Comparison of ENCODE assay signal across 20 cellular contexts in genomic region chr4:8609824-8610350, GRCh38. TPM values are rescaled to one million over a fixed set of nuclear protein-coding genes. Genes with fewer than 3 reads are reported as not detected.
A peak's percentile ranks its signal among the peaks of the same experiment; 100 is the strongest.
DNase-seq lines count a peak whose midpoint lies in the region; ATAC-seq and TF ChIP-seq lines count a peak whose summit lies in the region.
"Had no signal": no experiment of that assay in that cellular context is flagged by ENCODE, and none has a peak within 500 bp of the region (broad histone marks: within the 10 kb centered on the region; RNA-seq: fewer than 3 reads in every experiment).

No MANE protein-coding gene starts in this region.

- no peak for ATAC-seq in natural killer cell treated with Interleukin-12 subunit alpha and Interleukin-12 subunit beta and Interleukin-15 and Interleukin-18, amount 100 ng/mL, for 72 hours
- ATAC-seq in natural killer cell (no peak), HG03460 (IDR thresholded peaks at IDR 0.05; ENCODE audit: unreplicated experiment) (no peak), HG02678 (IDR thresholded peaks at IDR 0.05; ENCODE audit: unreplicated experiment) (no peak), GM18858 (IDR thresholded peaks at IDR 0.05; ENCODE audit: unreplicated experiment) (no peak)
- ATAC-seq: CD8-positive, alpha-beta T cell had no signal

- no peaks in the 10 kb centered on the region for H3K9me3 Mint-ChIP-seq in natural killer cell treated with Interleukin-12 subunit alpha and Interleukin-12 subunit beta and Interleukin-15 and Interleukin-18, amount 100 ng/mL, for 72 hours
- H3K9me3 Mint-ChIP-seq in natural killer cell (no peaks in the 10 kb centered on the region), chondrocyte (ENCODE audit: low read depth) (no peaks in the 10 kb centered on the region)
- H3K9me3 Mint-ChIP-seq: CD4-positive, CD25-positive, alpha-beta regulatory T cell; CD8-positive, alpha-beta T cell had no signal

- DNase-seq in DMS 273 (lab: John Stamatoyannopoulos, UW; ENCODE audit: unreplicated experiment) (peak; percentile 16), DMS 273 treated with DMSO at 0.1 percent for 48 hours (lab: John Stamatoyannopoulos, UW) (no peak), natural killer cell (no peak), chondrocyte (ENCODE audit: low spot score) (peak; percentile 75)
- DNase-seq in natural killer cell treated with Interleukin-12 subunit alpha and Interleukin-12 subunit beta and Interleukin-15 and Interleukin-18, amount 100 ng/mL, for 72 hours (ENCODE audit: low spot score) = peak; percentile 49
- DNase-seq: Caco-2; CD4-positive, CD25-positive, alpha-beta regulatory T cell; CD8-positive, alpha-beta T cell; DMS53; DMS79 treated with DMSO at 0.1 percent for 48 hours; GF-D8; GM23248; H7; HCEC 1CT had no signal

- peaks cover 4 to 16% of the 10 kb centered on the region in 2 donors for H3K27me3 Mint-ChIP-seq in natural killer cell treated with Interleukin-12 subunit alpha and Interleukin-12 subunit beta and Interleukin-15 and Interleukin-18, amount 100 ng/mL, for 72 hours
- no peaks in the 10 kb centered on the region for H3K27me3 Mint-ChIP-seq in natural killer cell (ENCODE audit: low read depth in 2 of 2)
- peaks cover 14% of the 10 kb centered on the region for H3K27me3 Mint-ChIP-seq in chondrocyte (ENCODE audit: low read depth)

- no peak for TF ChIP-seq CTCF in natural killer cell (IDR thresholded peaks at IDR 0.05)
- no peak for TF ChIP-seq CTCF in chondrocyte (IDR thresholded peaks at IDR 0.05)

- peaks cover 0 to 5% of the 10 kb centered on the region in 2 donors for H3K4me1 Mint-ChIP-seq in natural killer cell treated with Interleukin-12 subunit alpha and Interleukin-12 subunit beta and Interleukin-15 and Interleukin-18, amount 100 ng/mL, for 72 hours (ENCODE audit: low read depth in 2 of 2)
- H3K4me1 Mint-ChIP-seq in natural killer cell (peaks cover 0 to 4% of the 10 kb centered on the region in 2 donors), chondrocyte (ENCODE audit: low read depth) (no peaks in the 10 kb centered on the region)
- H3K4me1 Mint-ChIP-seq: B cell; CD4-positive, CD25-positive, alpha-beta regulatory T cell had no signal

- intact Hi-C loops in natural killer cell (cut with micrococcal nuclease) = no loop called here

- H3K27ac Mint-ChIP-seq in natural killer cell treated with Interleukin-12 subunit alpha and Interleukin-12 subunit beta and Interleukin-15 and Interleukin-18, amount 100 ng/mL, for 72 hours = no peak overlapping the region
- H3K27ac Mint-ChIP-seq in natural killer cell (no peak overlapping the region), chondrocyte (ENCODE audit: unreplicated experiment) (no peak overlapping the region)
- H3K27ac Mint-ChIP-seq: B cell; CD8-positive, alpha-beta T cell had no signal

- H3K36me3 Mint-ChIP-seq in natural killer cell treated with Interleukin-12 subunit alpha and Interleukin-12 subunit beta and Interleukin-15 and Interleukin-18, amount 100 ng/mL, for 72 hours = no peaks in the 10 kb centered on the region
- H3K36me3 Mint-ChIP-seq in natural killer cell (no peaks in the 10 kb centered on the region), chondrocyte (ENCODE audit: low read depth) (peaks cover 3% of the 10 kb centered on the region)
- H3K36me3 Mint-ChIP-seq: CD4-positive, CD25-positive, alpha-beta regulatory T cell; CD8-positive, alpha-beta T cell had no signal

- H3K4me3 Mint-ChIP-seq in natural killer cell treated with Interleukin-12 subunit alpha and Interleukin-12 subunit beta and Interleukin-15 and Interleukin-18, amount 100 ng/mL, for 72 hours = no peak overlapping the region
- H3K4me3 Mint-ChIP-seq in natural killer cell (no peak overlapping the region), chondrocyte (ENCODE audit: unreplicated experiment) (no peak overlapping the region)
- H3K4me3 Mint-ChIP-seq: B cell; CD4-positive, CD25-positive, alpha-beta regulatory T cell; CD8-positive, alpha-beta T cell had no signal

RNA-seq across cellular contexts. Expression of gene CPZ, which starts 17.3 kb away (rescaled TPM):
- total RNA-seq in natural killer cell treated with Interleukin-12 subunit alpha and Interleukin-12 subunit beta and Interleukin-15 and Interleukin-18, amount 100 ng/mL, for 72 hours = not detected
- not detected for total RNA-seq in natural killer cell
- 8.9 to 22.2 TPM (median 9.5 TPM) in 3 replicates for total RNA-seq in chondrocyte
- total RNA-seq: B cell; CD4-positive, CD25-positive, alpha-beta regulatory T cell; CD8-positive, alpha-beta T cell; G401 had no signal

RNA-seq across cellular contexts. Expression of gene GPR78, which starts 29.7 kb away (rescaled TPM):
- not detected for total RNA-seq in natural killer cell treated with Interleukin-12 subunit alpha and Interleukin-12 subunit beta and Interleukin-15 and Interleukin-18, amount 100 ng/mL, for 72 hours
- not detected for total RNA-seq in natural killer cell
- 0.15 to 1.2 TPM (median 0.44 TPM) in 3 replicates for total RNA-seq in chondrocyte
- total RNA-seq: B cell; CD4-positive, CD25-positive, alpha-beta regulatory T cell; CD8-positive, alpha-beta T cell; Daoy; G401; GM23248 had no signal

Comparison
In these comparisons a context has a peak if more than half of its experiments do, and no peak if none do; other contexts are left out.
1. DNase-seq: peak in DMS 273 (single experiment), natural killer cell treated with Interleukin-12 subunit alpha and Interleukin-12 subunit beta and Interleukin-15 and Interleukin-18, amount 100 ng/mL, for 72 hours (single experiment) and chondrocyte (single experiment); none in DMS 273 treated with DMSO at 0.1 percent for 48 hours (single experiment) and natural killer cell (single experiment).